Comparison of ENCODE assay signal across 11 cellular contexts in genomic region chr1:180098242-180098995, GRCh38. TPM values are rescaled to one million over a fixed set of nuclear protein-coding genes. Genes with fewer than 3 reads are reported as not detected.
DNase-seq lines count a peak whose midpoint lies in the region; ATAC-seq, FAIRE-seq and TF ChIP-seq lines count a peak whose summit lies in the region.
"Had no signal": no experiment of that assay in that cellular context is flagged by ENCODE, and none has a peak within 500 bp of the region (broad histone marks: within the 10 kb centered on the region; RNA-seq: fewer than 3 reads in every experiment).

No MANE protein-coding gene starts in this region.

- H3K36me3 Mint-ChIP-seq in astrocyte (ENCODE audit: low read depth, unreplicated experiment) (peaks cover 23% of the 10 kb centered on the region), WTC11 (peaks cover 39% of the 10 kb centered on the region)

- H2AFZ ChIP-seq in astrocyte (ENCODE audit: low read depth, low read length) (no peak overlapping the region), OCI-LY7 (ENCODE audit: low read length) (no peak overlapping the region)

- 50 to 51% methylated on average over 9 of the region's 9 CpGs for WGBS in upper lobe of left lung, 2 donors

- no TSS peak for BruUV-seq in OCI-LY7 (replicated peaks; lab: Mats Ljungman, UMichigan)

- H4K20me1 ChIP-seq in astrocyte (ENCODE audit: insufficient read depth, low read length) (no peaks in the 10 kb centered on the region), OCI-LY7 (ENCODE audit: insufficient read depth, low read length) (0 out of 2 replicates have a peak, but pooled peaks cover 3% of the 10 kb centered on the region)

- TF ChIP-seq EP300 in upper lobe of left lung (IDR thresholded peaks at IDR 0.05) = no peak

- ATAC-seq in upper lobe of left lung (ENCODE audit: low FRiP score in 2 of 2) = peak; percentile 63 to 83
- ATAC-seq in WTC11 = no peak
- ATAC-seq: SK-N-SH treated with all-trans-retinoic acid at 6 μM for 48 hours had no signal

- H3K4me3 Mint-ChIP-seq in astrocyte (ENCODE audit: unreplicated experiment) = no peak overlapping the region
- no peak overlapping the region for H3K4me3 Mint-ChIP-seq in WTC11
- H3K4me3 Mint-ChIP-seq: activated naive CD8-positive, alpha-beta T cell treated with anti-CD3 and anti-CD28 coated beads for 36 hours had no signal

- H3K27ac ChIP-seq in astrocyte (ENCODE audit: low read depth, low read length) = no peak overlapping the region
- peak overlapping the region in 3 of 4 donors; percentile 0 to 50 (median 42) for H3K27ac ChIP-seq in upper lobe of left lung
- no peak overlapping the region for H3K27ac ChIP-seq in OCI-LY7 (ENCODE audit: low read depth, low read length, poor library complexity, severe bottlenecking)

- no peaks in the 10 kb centered on the region for H3K4me1 Mint-ChIP-seq in astrocyte (ENCODE audit: low read depth, unreplicated experiment)
- peaks cover 14% of the 10 kb centered on the region for H3K4me1 Mint-ChIP-seq in WTC11

- H3K9me3 ChIP-seq in astrocyte (ENCODE audit: insufficient read depth, low read depth, low read length) = no peaks in the 10 kb centered on the region
- no peaks in the 10 kb centered on the region for H3K9me3 ChIP-seq in upper lobe of left lung
- no peaks in the 10 kb centered on the region for H3K9me3 ChIP-seq in OCI-LY7 (ENCODE audit: low read length)

- H3K27me3 Mint-ChIP-seq in astrocyte (ENCODE audit: low read depth, unreplicated experiment) (no peaks in the 10 kb centered on the region), WTC11 (ENCODE audit: low read depth) (no peaks in the 10 kb centered on the region)
- H3K27me3 Mint-ChIP-seq: activated naive CD8-positive, alpha-beta T cell treated with anti-CD3 and anti-CD28 coated beads for 36 hours had no signal

- DNase-seq in NOMO-1 treated with DMSO at 0.1 percent for 48 hours (lab: John Stamatoyannopoulos, UW; ENCODE audit: unreplicated experiment) (peak; percentile 34), NOMO-1 treated with dmso at 0.1 percent for 144 hours (lab: John Stamatoyannopoulos, UW; ENCODE audit: unreplicated experiment) (no peak), astrocyte (ENCODE audit: low read depth) (peak; percentile 59), iris pigment epithelial cell (ENCODE audit: low read depth) (peak; percentile 91), upper lobe of left lung (peak in 1 of 2 donors; percentile 38), NAMALWA (ENCODE audit: low spot score) (no peak), OCI-LY7 (ENCODE audit: low spot score) (no peak), WTC11 (ENCODE audit: low spot score) (no peak)
- DNase-seq: activated CD4-positive, alpha-beta T cell treated with anti-CD3 and anti-CD28 coated beads, Interleukin-2, amount 50 U/mL, for 1 hour; activated naive CD8-positive, alpha-beta T cell treated with anti-CD3 and anti-CD28 coated beads for 36 hours had no signal

- TF ChIP-seq CTCF in astrocyte (IDR thresholded peaks at IDR 0.05; ENCODE audit: insufficient read depth, low read depth, low read length) (no peak), upper lobe of left lung (IDR thresholded peaks at IDR 0.05) (no peak), OCI-LY7 (conservative IDR thresholded peaks at IDR 0.05; ENCODE audit: low read length) (no peak), WTC11 (IDR thresholded peaks at IDR 0.05) (no peak)

- no peak for FAIRE-seq in astrocyte (lab: Jason Lieb, UNC)

- POLR2A ChIA-PET in OCI-LY7 (lab: Charles Lee) (interaction anchor here (0.8 kb wide), 1 partner anchor 364 kb away, joined by 3 read pairs; no protein-coding TSS in a partner anchor), WTC11 (lab: Charles Lee) (no interaction called here)

- CTCF ChIA-PET in OCI-LY7 (lab: Charles Lee; ENCODE audit: unreplicated experiment) (no interaction called here), WTC11 (lab: Charles Lee) (interaction anchor here (1.1 kb wide), 1 partner anchor 80 kb away, joined by 3 read pairs; no protein-coding TSS in a partner anchor)

- TF ChIP-seq POLR2A in upper lobe of left lung (IDR thresholded peaks at IDR 0.05) = no peak

- no peaks in the 10 kb centered on the region for H3K27me3 ChIP-seq in astrocyte (ENCODE audit: insufficient read depth, low read length)
- H3K27me3 ChIP-seq in upper lobe of left lung = no peaks in the 10 kb centered on the region

- peaks cover 30% of the 10 kb centered on the region for H3K36me3 ChIP-seq in astrocyte (ENCODE audit: insufficient read depth, low read length)
- peaks cover 14 to 87% (median 31%) of the 10 kb centered on the region in 4 donors for H3K36me3 ChIP-seq in upper lobe of left lung
- H3K36me3 ChIP-seq in OCI-LY7 (ENCODE audit: insufficient read depth, low read length) = peaks cover 92% of the 10 kb centered on the region

- peak overlapping the region; percentile 83 for H3K27ac Mint-ChIP-seq in astrocyte (ENCODE audit: unreplicated experiment)
- H3K27ac Mint-ChIP-seq in WTC11 = no peak overlapping the region; the same call in 1 of the 2 replicates
- H3K27ac Mint-ChIP-seq: activated naive CD8-positive, alpha-beta T cell treated with anti-CD3 and anti-CD28 coated beads for 36 hours had no signal

- H3K4me2 ChIP-seq in astrocyte (ENCODE audit: low read length) (no peak overlapping the region), OCI-LY7 (ENCODE audit: low read length) (no peak overlapping the region)

- no peaks in the 10 kb centered on the region for H3K9me3 Mint-ChIP-seq in astrocyte (ENCODE audit: unreplicated experiment)
- no peaks in the 10 kb centered on the region for H3K9me3 Mint-ChIP-seq in WTC11
- H3K9me3 Mint-ChIP-seq: activated naive CD8-positive, alpha-beta T cell treated with anti-CD3 and anti-CD28 coated beads for 36 hours had no signal

- no peaks in the 10 kb centered on the region for H3K4me1 ChIP-seq in astrocyte (ENCODE audit: insufficient read depth, low read length)
- peaks cover 0 to 7% (median 5%) of the 10 kb centered on the region in 4 donors for H3K4me1 ChIP-seq in upper lobe of left lung
- no peaks in the 10 kb centered on the region for H3K4me1 ChIP-seq in OCI-LY7 (ENCODE audit: insufficient read depth, low read length, poor library complexity, severe bottlenecking)

- H3K9ac ChIP-seq in astrocyte (ENCODE audit: low read length) = no peak overlapping the region

- intact Hi-C loops in OCI-LY7 (cut with micrococcal nuclease; ENCODE audit: unreplicated experiment) = no loop called here

- H3K4me3 ChIP-seq in astrocyte (ENCODE audit: insufficient read depth, low read depth, low read length) (no peak overlapping the region), upper lobe of left lung (no peak overlapping the region), OCI-LY7 (ENCODE audit: low read depth, low read length, poor library complexity, severe bottlenecking) (no peak overlapping the region)

- no peaks in the 10 kb centered on the region for H3K79me2 ChIP-seq in astrocyte (ENCODE audit: insufficient read depth, low read length)
- H3K79me2 ChIP-seq in OCI-LY7 (ENCODE audit: insufficient read depth, low read depth, low read length) = no peaks in the 10 kb centered on the region

- no peaks in the 10 kb centered on the region for H3K9me2 ChIP-seq in OCI-LY7 (ENCODE audit: insufficient read depth, low read length)

TF ChIP-seq in WTC11, 78 proteins besides CTCF, POLR2A, EP300 and RAD21 (continues in another document):
- TF ChIP-seq SP1 (CRISPR knock-in tag; conservative IDR thresholded peaks at IDR 0.05) (no peak), HMGA2 (CRISPR knock-in tag; IDR thresholded peaks at IDR 0.05) (no peak), E2F1 (CRISPR knock-in tag; IDR thresholded peaks at IDR 0.05) (no peak), HMGXB4 (CRISPR knock-in tag; IDR thresholded peaks at IDR 0.05) (no peak), NFYB (CRISPR knock-in tag; conservative IDR thresholded peaks at IDR 0.05; ENCODE audit: low read depth) (no peak), ELF4 (CRISPR knock-in tag; IDR thresholded peaks at IDR 0.05; ENCODE audit: low read depth) (no peak), ATF1 (CRISPR knock-in tag; IDR thresholded peaks at IDR 0.05) (no peak), ZNF416 (CRISPR knock-in tag; IDR thresholded peaks at IDR 0.05) (no peak), TEAD1 (CRISPR knock-in tag; IDR thresholded peaks at IDR 0.05) (no peak), PREB (CRISPR knock-in tag; IDR thresholded peaks at IDR 0.05; ENCODE audit: borderline replicate concordance) (no peak)

RNA-seq across cellular contexts. Expression of gene QSOX1, which starts 56.2 kb away (rescaled TPM):
- total RNA-seq in astrocyte (156 and 184 TPM in 2 replicates), upper lobe of left lung (100 to 1,000 TPM in 5 of 6 donors, 10 to 100 TPM in 1; 61.8 to 380 (median 201) TPM), OCI-LY7 (2022) (19.5 and 23.6 TPM in 2 replicates), WTC11 (2021) (135 to 147 TPM (median 136 TPM) in 3 replicates)
- total RNA-seq in OCI-LY7 (2014; rRNA removed; shearing (Covaris generic)) = 8.4 and 9.8 TPM in 2 replicates

Comparison
In these comparisons a context has a peak if more than half of its experiments do, and no peak if none do; other contexts are left out.
1. DNase-seq: peak in NOMO-1 treated with DMSO at 0.1 percent for 48 hours (single experiment), astrocyte (single experiment) and iris pigment epithelial cell (single experiment); none in NOMO-1 treated with dmso at 0.1 percent for 144 hours (single experiment), NAMALWA (single experiment), OCI-LY7 (single experiment) and WTC11 (single experiment).
2. H3K27ac ChIP-seq: peak in upper lobe of left lung (3 of 4); none in astrocyte (single experiment) and OCI-LY7 (single experiment).